23 cellular contexts compared by ENCODE assay signal in the genomic region with DNA sequence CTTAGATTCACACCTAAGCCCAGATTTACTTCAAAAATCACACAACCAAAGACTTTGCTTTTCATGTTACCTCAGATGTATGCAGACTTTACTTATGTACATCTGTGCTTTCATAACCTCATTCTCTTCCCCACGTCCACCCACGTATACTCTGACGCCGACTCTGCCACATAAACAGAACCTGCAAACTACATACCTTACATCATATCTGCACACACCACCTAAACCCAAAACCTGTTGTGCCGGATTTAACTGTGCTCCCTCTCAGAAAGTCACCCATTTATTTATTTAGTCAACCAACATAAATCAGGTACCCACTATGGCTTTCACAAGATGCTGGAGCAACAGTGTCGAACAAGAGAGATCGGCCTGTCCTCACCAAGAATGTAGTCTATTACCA. TPM values are rescaled to one million over a fixed set of nuclear protein-coding genes. Genes with fewer than 3 reads are reported as not detected.
DNase-seq lines count a peak whose midpoint lies in the region; ATAC-seq and TF ChIP-seq lines count a peak whose summit lies in the region.
"Had no signal": no experiment of that assay in that cellular context is flagged by ENCODE, and none has a peak within 500 bp of the region (broad histone marks: within the 10 kb centered on the region; RNA-seq: fewer than 3 reads in every experiment).

No MANE protein-coding gene starts in this region.

- peak overlapping the region; percentile 65 for H3K27ac ChIP-seq in VCaP
- H3K27ac ChIP-seq: KMS-11 had no signal

- ATAC-seq in GM18517 (IDR thresholded peaks at IDR 0.05; ENCODE audit: unreplicated experiment): no peak
- ATAC-seq: stimulated activated effector memory CD8-positive, alpha-beta T cell treated with anti-CD3 and anti-CD28 coated beads, Interleukin-12 subunit alpha, Interleukin-12 subunit beta, amount 100 ng/mL, for 72 hours had no signal

- peaks cover 34% of the 10 kb centered on the region for H3K27me3 Mint-ChIP-seq in T-helper 1 cell treated with Interleukin-12 subunit alpha and Interleukin-12 subunit beta and Interleukin-4 antibody, amounts not matched to agents 30 μg/mL and 1 μg/mL, for 36 hours (ENCODE audit: low read depth)
- H3K27me3 Mint-ChIP-seq in mesothelial cell of epicardium (ENCODE audit: low read depth): peaks cover 34% of the 10 kb centered on the region

- DNase-seq in T-helper 1 cell (no peak), mesothelial cell of epicardium (ENCODE audit: low spot score in 2 of 2, unreplicated experiment in 2 of 2) (no peak), hippocampal formation (lab: John Stamatoyannopoulos, UW) (no peak), NCI-H1694 treated with DMSO at 0.1 percent for 48 hours (lab: John Stamatoyannopoulos, UW) (no peak)
- no peak for DNase-seq in stimulated activated CD4-positive, alpha-beta T cell treated with anti-CD3 and anti-CD28 coated beads, Interleukin-2, amount 100 ng/mL, for 24 hours
- DNase-seq: ACHN; activated CD4-positive, alpha-beta T cell treated with anti-CD3 and anti-CD28 coated beads, Interleukin-2, amount 50 U/mL, for 1 hour; activated naive CD4-positive, alpha-beta T cell treated with anti-CD3 and anti-CD28 coated beads, Interleukin-2, amount 50 U/mL, for 16 hours; head of caudate nucleus; kidney glomerular epithelial cell; NCI-H146; occipital lobe; Peyer's patch; retina; uterus had no signal

- no peaks in the 10 kb centered on the region for H3K36me3 Mint-ChIP-seq in T-helper 1 cell treated with Interleukin-12 subunit alpha and Interleukin-12 subunit beta and Interleukin-4 antibody, amounts not matched to agents 30 μg/mL and 1 μg/mL, for 36 hours (ENCODE audit: low read depth)
- H3K36me3 Mint-ChIP-seq in mesothelial cell of epicardium: no peaks in the 10 kb centered on the region
- H3K36me3 Mint-ChIP-seq: stimulated activated effector memory CD8-positive, alpha-beta T cell treated with anti-CD3 and anti-CD28 coated beads, Interleukin-12 subunit alpha, Interleukin-12 subunit beta, amount 100 ng/mL, for 72 hours had no signal

- TF ChIP-seq CTCF in VCaP (conservative IDR thresholded peaks at IDR 0.05) (no peak), mesothelial cell of epicardium (IDR thresholded peaks at IDR 0.05; ENCODE audit: unreplicated experiment) (no peak)

- no peak overlapping the region for H3K27ac Mint-ChIP-seq in T-helper 1 cell treated with Interleukin-12 subunit alpha and Interleukin-12 subunit beta and Interleukin-4 antibody, amounts not matched to agents 30 μg/mL and 1 μg/mL, for 36 hours
- no peak overlapping the region for H3K27ac Mint-ChIP-seq in mesothelial cell of epicardium
- H3K27ac Mint-ChIP-seq: activated T-helper 1 cell treated with anti-CD3 and anti-CD28 coated beads, Interleukin-12 subunit alpha, Interleukin-12 subunit beta, Interleukin-2, Interleukin-4 antibody, amounts not matched to agents 30 ng/mL and 10 ng/mL and 1 ng/mL, durations not matched to agents 14 hours and 24 hours and 36 hours; dendritic cell treated with granulocyte-macrophage colony-stimulating factor and Interleukin-4, amounts not matched to agents 40 ng/mL and 50 ng/mL, for 4 days; stimulated activated effector memory CD8-positive, alpha-beta T cell treated with anti-CD3 and anti-CD28 coated beads, Interleukin-12 subunit alpha, Interleukin-12 subunit beta, amount 100 ng/mL, for 72 hours; T-helper 2 cell treated with Interferon-gamma antibody and Interleukin-4, amounts not matched to agents 5 μg/mL and 100 μg/mL, for 36 hours had no signal

- peaks cover 3% of the 10 kb centered on the region for H3K4me1 Mint-ChIP-seq in T-helper 1 cell treated with Interleukin-12 subunit alpha and Interleukin-12 subunit beta and Interleukin-4 antibody, amounts not matched to agents 30 μg/mL and 1 μg/mL, for 36 hours (ENCODE audit: low read depth)
- peaks cover 26% of the 10 kb centered on the region for H3K4me1 Mint-ChIP-seq in mesothelial cell of epicardium

- no peaks in the 10 kb centered on the region for H3K9me3 Mint-ChIP-seq in T-helper 1 cell treated with Interleukin-12 subunit alpha and Interleukin-12 subunit beta and Interleukin-4 antibody, amounts not matched to agents 30 μg/mL and 1 μg/mL, for 36 hours
- H3K9me3 Mint-ChIP-seq in mesothelial cell of epicardium: no peaks in the 10 kb centered on the region
- H3K9me3 Mint-ChIP-seq: activated T-helper 1 cell treated with anti-CD3 and anti-CD28 coated beads, Interleukin-12 subunit alpha, Interleukin-12 subunit beta, Interleukin-2, Interleukin-4 antibody, amounts not matched to agents 30 ng/mL and 10 ng/mL and 1 ng/mL, durations not matched to agents 14 hours and 24 hours and 36 hours; dendritic cell treated with granulocyte-macrophage colony-stimulating factor and Interleukin-4, amounts not matched to agents 40 ng/mL and 50 ng/mL, for 4 days; stimulated activated effector memory CD8-positive, alpha-beta T cell treated with anti-CD3 and anti-CD28 coated beads, Interleukin-12 subunit alpha, Interleukin-12 subunit beta, amount 100 ng/mL, for 72 hours; T-helper 2 cell treated with Interferon-gamma antibody and Interleukin-4, amounts not matched to agents 5 μg/mL and 100 μg/mL, for 36 hours had no signal

- peak overlapping the region; percentile 0 for H3K4me3 Mint-ChIP-seq in T-helper 1 cell treated with Interleukin-12 subunit alpha and Interleukin-12 subunit beta and Interleukin-4 antibody, amounts not matched to agents 30 μg/mL and 1 μg/mL, for 36 hours
- peak overlapping the region; percentile 68 for H3K4me3 Mint-ChIP-seq in mesothelial cell of epicardium
- H3K4me3 Mint-ChIP-seq: activated T-helper 1 cell treated with anti-CD3 and anti-CD28 coated beads, Interleukin-12 subunit alpha, Interleukin-12 subunit beta, Interleukin-2, Interleukin-4 antibody, amounts not matched to agents 30 ng/mL and 10 ng/mL and 1 ng/mL, durations not matched to agents 14 hours and 24 hours and 36 hours; stimulated activated effector memory CD8-positive, alpha-beta T cell treated with anti-CD3 and anti-CD28 coated beads, Interleukin-12 subunit alpha, Interleukin-12 subunit beta, amount 100 ng/mL, for 72 hours had no signal

RNA-seq across cellular contexts. Expression of gene DPYSL3, which starts 1.0 kb away (rescaled TPM):
- total RNA-seq in mesothelial cell of epicardium: 161 to 169 TPM (median 165 TPM) in 3 replicates
